27 cellular contexts compared by ENCODE assay signal in genomic region chr11:120959189-120959588, GRCh38.
"Had no signal": no experiment of that assay in that cellular context is flagged by ENCODE, and none has a peak within 500 bp of the region (broad histone marks: within the 10 kb centered on the region; RNA-seq: fewer than 3 reads in every experiment).

No MANE protein-coding gene starts in this region.

- H3K27ac ChIP-seq: colonic mucosa, dorsolateral prefrontal cortex, esophagus muscularis mucosa, gastroesophageal sphincter, transverse colon, WERI-Rb-1 had no signal

- H3K9me3 ChIP-seq: colonic mucosa, esophagus muscularis mucosa, gastroesophageal sphincter, transverse colon had no signal

- H3K9me3 Mint-ChIP-seq: activated CD4-positive, alpha-beta T cell treated with anti-CD3 and anti-CD28 coated beads, Interleukin-2, amount 10 ng/mL, durations not matched to agents 7 days and 5 days; activated CD8-positive, alpha-beta T cell treated with anti-CD3 and anti-CD28 coated beads for 36 hours; activated T-helper 17 cell treated with anti-CD3 and anti-CD28 coated beads, Interleukin-2, amount 50 U/mL, for 72 hours; effector memory CD8-positive, alpha-beta T cell; natural killer cell; stimulated activated memory B cell treated with anti-CD40 and anti-IgM and Interleukin-4, amounts not matched to agents 10 μg/mL and 1 μg/mL and 100 μg/mL, for 72 hours had no signal

- H3K4me3 ChIP-seq: colonic mucosa, dorsolateral prefrontal cortex, esophagus muscularis mucosa, gastroesophageal sphincter, smooth muscle cell, transverse colon had no signal

- DNase-seq: activated CD4-positive, alpha-beta T cell treated with anti-CD3 and anti-CD28 coated beads, Interleukin-2, amount 10 ng/mL, durations not matched to agents 7 days and 5 days; activated CD4-positive, CD25-positive, alpha-beta regulatory T cell treated with anti-CD3 and anti-CD28 coated beads, Interleukin-2, amount 50 U/mL, for 72 hours; activated CD8-positive, alpha-beta T cell treated with anti-CD3 and anti-CD28 coated beads for 36 hours; activated naive CD4-positive, alpha-beta T cell; activated naive CD8-positive, alpha-beta T cell treated with anti-CD3 and anti-CD28 coated beads for 36 hours; activated T-cell treated with anti-CD3 and anti-CD28 coated beads, Interleukin-2, amount 50 U/mL, for 1 hour; colonic mucosa; dorsolateral prefrontal cortex; effector memory CD8-positive, alpha-beta T cell; head of caudate nucleus; left cardiac atrium; midbrain; natural killer cell; stimulated activated CD4-positive, alpha-beta T cell treated with anti-CD3 and anti-CD28 coated beads, Interleukin-15, amount 100 ng/mL, for 24 hours; transverse colon; WERI-Rb-1 had no signal

- H3K4me2 ChIP-seq: smooth muscle cell had no signal

- H3K4me1 ChIP-seq: colonic mucosa, esophagus muscularis mucosa, gastroesophageal sphincter, transverse colon had no signal

- ATAC-seq: activated CD8-positive, alpha-beta T cell treated with anti-CD3 and anti-CD28 coated beads for 36 hours; activated T-helper 17 cell treated with anti-CD3 and anti-CD28 coated beads, Interleukin-2, amount 50 U/mL, for 72 hours; effector memory CD8-positive, alpha-beta T cell; gastroesophageal sphincter; left cardiac atrium; natural killer cell; sciatic nerve; stimulated activated memory B cell treated with anti-CD40 and anti-IgM and Interleukin-4, amounts not matched to agents 10 μg/mL and 1 μg/mL and 100 μg/mL, for 72 hours had no signal

- H3K27ac Mint-ChIP-seq: activated CD4-positive, alpha-beta T cell treated with anti-CD3 and anti-CD28 coated beads, Interleukin-2, amount 10 ng/mL, durations not matched to agents 7 days and 5 days; activated CD8-positive, alpha-beta T cell treated with anti-CD3 and anti-CD28 coated beads for 36 hours; activated naive CD8-positive, alpha-beta T cell treated with anti-CD3 and anti-CD28 coated beads for 36 hours; activated T-helper 17 cell treated with anti-CD3 and anti-CD28 coated beads, Interleukin-2, amount 50 U/mL, for 72 hours; effector memory CD8-positive, alpha-beta T cell; stimulated activated memory B cell treated with anti-CD40 and anti-IgM and Interleukin-4, amounts not matched to agents 10 μg/mL and 1 μg/mL and 100 μg/mL, for 72 hours had no signal

- H3K27me3 ChIP-seq: colonic mucosa, dorsolateral prefrontal cortex, transverse colon had no signal

- H3K4me3 Mint-ChIP-seq: activated CD4-positive, alpha-beta T cell treated with anti-CD3 and anti-CD28 coated beads, Interleukin-2, amount 10 ng/mL, durations not matched to agents 7 days and 5 days; activated CD8-positive, alpha-beta T cell treated with anti-CD3 and anti-CD28 coated beads for 36 hours; activated naive CD8-positive, alpha-beta T cell treated with anti-CD3 and anti-CD28 coated beads for 36 hours; activated T-helper 17 cell treated with anti-CD3 and anti-CD28 coated beads, Interleukin-2, amount 50 U/mL, for 72 hours; effector memory CD8-positive, alpha-beta T cell; natural killer cell; stimulated activated memory B cell treated with anti-CD40 and anti-IgM and Interleukin-4, amounts not matched to agents 10 μg/mL and 1 μg/mL and 100 μg/mL, for 72 hours had no signal

- H3K27me3 Mint-ChIP-seq: activated CD4-positive, alpha-beta T cell treated with anti-CD3 and anti-CD28 coated beads, Interleukin-2, amount 10 ng/mL, durations not matched to agents 7 days and 5 days; activated naive CD8-positive, alpha-beta T cell treated with anti-CD3 and anti-CD28 coated beads for 36 hours; activated T-helper 17 cell treated with anti-CD3 and anti-CD28 coated beads, Interleukin-2, amount 50 U/mL, for 72 hours had no signal

- FAIRE-seq: astrocyte, endothelial cell of umbilical vein, islet of Langerhans, TTC549, urothelium cell line had no signal

- H3K36me3 Mint-ChIP-seq: natural killer cell; stimulated activated memory B cell treated with anti-CD40 and anti-IgM and Interleukin-4, amounts not matched to agents 10 μg/mL and 1 μg/mL and 100 μg/mL, for 72 hours had no signal

- H3K36me3 ChIP-seq: colonic mucosa, esophagus muscularis mucosa, gastroesophageal sphincter, transverse colon, WERI-Rb-1 had no signal
